In the genomic region with DNA sequence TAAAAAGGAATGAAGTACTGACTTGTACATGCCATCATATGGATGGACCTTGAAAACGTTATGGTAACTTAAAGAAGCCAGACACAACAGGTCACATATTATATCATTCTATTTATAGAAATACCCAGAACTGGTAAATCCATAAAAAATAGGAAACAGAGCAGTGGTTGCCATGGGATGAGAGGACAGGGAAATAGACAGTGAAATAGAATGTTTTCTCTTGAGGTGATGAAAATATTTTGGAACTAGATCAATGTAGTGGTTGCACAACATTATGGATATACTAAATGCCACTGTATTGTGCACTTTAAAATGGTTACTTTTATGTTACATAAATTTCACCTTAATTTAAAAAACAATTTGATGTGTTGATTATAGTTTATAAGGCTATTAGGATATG, we compare ENCODE assay signal across 37 cellular contexts.
"Had no signal": no experiment of that assay in that cellular context is flagged by ENCODE, and none has a peak within 500 bp of the region (broad histone marks: within the 10 kb centered on the region; RNA-seq: fewer than 3 reads in every experiment).

No MANE protein-coding gene starts in this region.

- H3K9me3 Mint-ChIP-seq: activated B cell treated with CpG ODN at 0.5 μM for 24 hours; activated CD4-positive, alpha-beta memory T cell treated with anti-CD3 and anti-CD28 coated beads for 36 hours; activated CD8-positive, alpha-beta T cell treated with anti-CD3 and anti-CD28 coated beads for 36 hours; activated T-helper 1 cell treated with anti-CD3 and anti-CD28 coated beads, Interleukin-12 subunit alpha, Interleukin-12 subunit beta, Interleukin-2, Interleukin-4 antibody, amounts not matched to agents 30 ng/mL and 10 ng/mL and 1 ng/mL, durations not matched to agents 14 hours and 24 hours and 36 hours; T-helper 1 cell treated with Interleukin-12 subunit alpha and Interleukin-12 subunit beta and Interleukin-4 antibody, amounts not matched to agents 30 μg/mL and 1 μg/mL, for 36 hours had no signal

- DNase-seq: activated B cell treated with CpG ODN at 0.5 μM for 24 hours; activated CD4-positive, alpha-beta memory T cell treated with anti-CD3 and anti-CD28 coated beads for 36 hours; activated CD4-positive, alpha-beta T cell treated with anti-CD3 and anti-CD28 coated beads for 4 hours; activated CD4-positive, alpha-beta T cell treated with anti-CD3 and anti-CD28 coated beads, Interleukin-2, amount 10 ng/mL, durations not matched to agents 24 days and 14 days; activated CD4-positive, alpha-beta T cell treated with anti-CD3 and anti-CD28 coated beads, Interleukin-2, amount 50 U/mL, for 1 hour; activated CD4-positive, alpha-beta T cell treated with anti-CD3 and anti-CD28 coated beads, Interleukin-2, amount 50 U/mL, for 4 hours; activated CD4-positive, CD25-positive, alpha-beta regulatory T cell treated with anti-CD3 and anti-CD28 coated beads, Interleukin-2, amount 50 U/mL, for 72 hours; activated CD8-positive, alpha-beta memory T cell treated with anti-CD3 and anti-CD28 coated beads, Interleukin-2, amount 50 U/mL, for 4 hours; activated CD8-positive, alpha-beta T cell treated with anti-CD3 and anti-CD28 coated beads for 36 hours; activated effector memory CD4-positive, alpha-beta T cell treated with Interleukin-2 at 50 U/mL for 16 hours; activated gamma-delta T cell; activated naive CD4-positive, alpha-beta T cell treated with anti-CD3 and anti-CD28 coated beads for 36 hours; activated naive CD4-positive, alpha-beta T cell treated with anti-CD3 and anti-CD28 coated beads, Interleukin-2, amount 50 U/mL, for 16 hours; activated naive CD8-positive, alpha-beta T cell treated with anti-CD3 and anti-CD28 coated beads for 36 hours; activated T-cell treated with anti-CD3 and anti-CD28 coated beads for 4 hours; activated T-cell treated with anti-CD3 and anti-CD28 coated beads, Interleukin-2, amount 50 U/mL, for 1 hour; activated T-cell treated with anti-CD3 and anti-CD28 coated beads, Interleukin-2, amount 50 U/mL, for 4 hours; activated T-cell treated with anti-CD3 and anti-CD28 coated beads, Interleukin-2, amount 50 U/mL, for 72 hours; adrenal gland; amniotic stem cell; aorta; body of pancreas; brain microvascular endothelial cell; caudate nucleus; cerebellar nuclear complex; T-helper 1 cell; T-helper 2 cell; T-helper 9 cell had no signal

- H3K27ac ChIP-seq: adrenal gland, body of pancreas, brain microvascular endothelial cell, breast epithelium, cardiac muscle cell, VCaP had no signal

- H3K4me3 ChIP-seq: adrenal gland, body of pancreas, breast epithelium, cardiac muscle cell had no signal

- H3K27ac Mint-ChIP-seq: activated B cell treated with CpG ODN at 0.5 μM for 24 hours; activated CD4-positive, alpha-beta memory T cell treated with anti-CD3 and anti-CD28 coated beads for 36 hours; activated CD4-positive, alpha-beta T cell treated with anti-CD3 and anti-CD28 coated beads, Interleukin-2, amount 10 ng/mL, durations not matched to agents 24 days and 14 days; activated CD8-positive, alpha-beta T cell treated with anti-CD3 and anti-CD28 coated beads for 36 hours; activated naive CD4-positive, alpha-beta T cell treated with anti-CD3 and anti-CD28 coated beads for 36 hours; activated naive CD4-positive, alpha-beta T cell treated with anti-CD3 and anti-CD28 coated beads, Interleukin-2, amount 50 U/mL, for 72 hours; activated naive CD8-positive, alpha-beta T cell treated with anti-CD3 and anti-CD28 coated beads for 36 hours; activated T-helper 1 cell treated with anti-CD3 and anti-CD28 coated beads, Interleukin-12 subunit alpha, Interleukin-12 subunit beta, Interleukin-2, Interleukin-4 antibody, amounts not matched to agents 30 ng/mL and 10 ng/mL and 1 ng/mL, durations not matched to agents 14 hours and 24 hours and 36 hours; activated T-helper 17 cell treated with anti-CD3 and anti-CD28 coated beads, Interleukin-2, amount 50 U/mL, for 72 hours; T-helper 1 cell treated with Interleukin-12 subunit alpha and Interleukin-12 subunit beta and Interleukin-4 antibody, amounts not matched to agents 30 μg/mL and 1 μg/mL, for 36 hours; T-helper 2 cell treated with Interferon-gamma antibody and Interleukin-4, amounts not matched to agents 5 μg/mL and 100 μg/mL, for 36 hours had no signal

- H3K36me3 Mint-ChIP-seq: activated CD4-positive, alpha-beta memory T cell treated with anti-CD3 and anti-CD28 coated beads for 36 hours; activated naive CD4-positive, alpha-beta T cell treated with anti-CD3 and anti-CD28 coated beads, Interleukin-2, amount 50 U/mL, for 72 hours; activated naive CD8-positive, alpha-beta T cell treated with anti-CD3 and anti-CD28 coated beads for 36 hours had no signal

- H3K9me3 ChIP-seq: adrenal gland, body of pancreas, breast epithelium had no signal

- ATAC-seq: activated CD8-positive, alpha-beta T cell treated with anti-CD3 and anti-CD28 coated beads for 36 hours; activated naive CD4-positive, alpha-beta T cell treated with anti-CD3 and anti-CD28 coated beads, Interleukin-2, amount 50 U/mL, for 72 hours; activated T-cell treated with anti-CD3 and anti-CD28 coated beads, Interleukin-2, amount 50 U/mL, for 4 hours; activated T-cell treated with anti-CD3 and anti-CD28 coated beads, Interleukin-2, amount 50 U/mL, for 72 hours; activated T-helper 17 cell treated with anti-CD3 and anti-CD28 coated beads, Interleukin-2, amount 50 U/mL, for 72 hours; body of pancreas had no signal

- H3K27me3 Mint-ChIP-seq: activated B cell treated with CpG ODN at 0.5 μM for 24 hours; activated CD4-positive, alpha-beta memory T cell treated with anti-CD3 and anti-CD28 coated beads for 36 hours; activated CD4-positive, alpha-beta T cell treated with anti-CD3 and anti-CD28 coated beads, Interleukin-2, amount 10 ng/mL, durations not matched to agents 24 days and 14 days; activated CD8-positive, alpha-beta T cell treated with anti-CD3 and anti-CD28 coated beads for 36 hours; activated naive CD8-positive, alpha-beta T cell treated with anti-CD3 and anti-CD28 coated beads for 36 hours; activated T-helper 17 cell treated with anti-CD3 and anti-CD28 coated beads, Interleukin-2, amount 50 U/mL, for 72 hours; central memory CD8-positive, alpha-beta T cell had no signal

- H3K36me3 ChIP-seq: adrenal gland, brain microvascular endothelial cell, breast epithelium, cardiac muscle cell had no signal

- H3K4me1 Mint-ChIP-seq: activated B cell treated with CpG ODN at 0.5 μM for 24 hours; activated CD4-positive, alpha-beta T cell treated with anti-CD3 and anti-CD28 coated beads, Interleukin-2, amount 10 ng/mL, durations not matched to agents 24 days and 14 days; activated naive CD8-positive, alpha-beta T cell treated with anti-CD3 and anti-CD28 coated beads for 36 hours; activated T-helper 17 cell treated with anti-CD3 and anti-CD28 coated beads, Interleukin-2, amount 50 U/mL, for 72 hours; central memory CD8-positive, alpha-beta T cell had no signal

- H3K4me3 Mint-ChIP-seq: activated B cell treated with CpG ODN at 0.5 μM for 24 hours; activated CD4-positive, alpha-beta memory T cell treated with anti-CD3 and anti-CD28 coated beads for 36 hours; activated CD4-positive, alpha-beta T cell treated with anti-CD3 and anti-CD28 coated beads, Interleukin-2, amount 10 ng/mL, durations not matched to agents 24 days and 14 days; activated CD8-positive, alpha-beta T cell treated with anti-CD3 and anti-CD28 coated beads for 36 hours; activated naive CD4-positive, alpha-beta T cell treated with anti-CD3 and anti-CD28 coated beads for 36 hours; activated naive CD8-positive, alpha-beta T cell treated with anti-CD3 and anti-CD28 coated beads for 36 hours; activated T-cell treated with anti-CD3 and anti-CD28 coated beads, Interleukin-2, amount 50 U/mL, for 4 hours; activated T-cell treated with anti-CD3 and anti-CD28 coated beads, Interleukin-2, amount 50 U/mL, for 72 hours; activated T-helper 1 cell treated with anti-CD3 and anti-CD28 coated beads, Interleukin-12 subunit alpha, Interleukin-12 subunit beta, Interleukin-2, Interleukin-4 antibody, amounts not matched to agents 30 ng/mL and 10 ng/mL and 1 ng/mL, durations not matched to agents 14 hours and 24 hours and 36 hours; activated T-helper 17 cell treated with anti-CD3 and anti-CD28 coated beads, Interleukin-2, amount 50 U/mL, for 72 hours; central memory CD8-positive, alpha-beta T cell; T-helper 1 cell treated with Interleukin-12 subunit alpha and Interleukin-12 subunit beta and Interleukin-4 antibody, amounts not matched to agents 30 μg/mL and 1 μg/mL, for 36 hours; T-helper 2 cell treated with Interferon-gamma antibody and Interleukin-4, amounts not matched to agents 5 μg/mL and 100 μg/mL, for 36 hours had no signal

- H3K27me3 ChIP-seq: adrenal gland, body of pancreas, brain microvascular endothelial cell, breast epithelium, cardiac muscle cell had no signal

- H3K4me1 ChIP-seq: adrenal gland, body of pancreas, breast epithelium had no signal
